8 cellular contexts compared by ENCODE assay signal in the genomic region with DNA sequence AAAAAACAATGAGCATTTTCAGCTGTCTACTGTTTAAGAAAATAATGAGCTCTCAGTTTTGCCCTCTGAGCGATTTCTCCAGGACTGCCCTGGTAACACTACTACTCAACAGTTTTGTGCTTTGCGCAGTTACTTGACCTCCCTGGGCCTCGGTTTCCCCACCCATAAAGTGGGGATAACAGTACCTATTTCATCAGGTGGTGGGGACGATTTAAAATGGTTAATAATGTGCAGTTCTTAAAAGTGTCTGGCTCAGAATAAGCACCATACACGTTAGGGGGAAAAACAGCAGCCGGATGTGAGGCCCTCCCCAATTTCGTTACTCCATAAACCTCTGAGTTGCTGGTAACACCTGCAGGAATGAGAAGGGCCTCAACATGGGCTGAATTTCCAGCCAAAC. TPM values are rescaled to one million over a fixed set of nuclear protein-coding genes. Genes with fewer than 3 reads are reported as not detected.
DNase-seq lines count a peak whose midpoint lies in the region; ATAC-seq and TF ChIP-seq lines count a peak whose summit lies in the region.

No MANE protein-coding gene starts in this region.

- H3K27me3 Mint-ChIP-seq in activated CD4-positive, alpha-beta memory T cell treated with anti-CD3 and anti-CD28 coated beads, Interleukin-2, amount 10 ng/mL, durations not matched to agents 7 days and 5 days, result peaks cover 5% of the 10 kb centered on the region

- H3K9ac ChIP-seq in HCT116 (ENCODE audit: low read length), result peak overlapping the region; percentile 94

- no peak overlapping the region for H2AFZ ChIP-seq in HCT116 (ENCODE audit: low read depth, low read length, poor library complexity, severe bottlenecking)
- H2AFZ ChIP-seq in hepatocyte, result peak overlapping the region; percentile 86

- peak overlapping the region; percentile 71 for H3K27ac Mint-ChIP-seq in activated CD4-positive, alpha-beta memory T cell treated with anti-CD3 and anti-CD28 coated beads, Interleukin-2, amount 10 ng/mL, durations not matched to agents 7 days and 5 days

- POLR2A ChIA-PET in HCT116 (lab: Charles Lee), result no interaction called here
- POLR2A ChIA-PET in activated CD4-positive, alpha-beta memory T cell treated with anti-CD3 and anti-CD28 coated beads, Interleukin-2, amount 10 ng/mL, durations not matched to agents 7 days and 5 days (lab: Charles Lee), result interaction anchor here (1.5 to 3.9 kb wide), 3 partner anchors 10 to 141 kb away, joined by 6 to 104 read pairs (median 11); a partner anchor contains a TSS

- H3K27me3 ChIP-seq in HCT116 (ENCODE audit: insufficient read depth, low read length), result no peaks in the 10 kb centered on the region
- no peaks in the 10 kb centered on the region for H3K27me3 ChIP-seq in hepatocyte

- RAD21 ChIA-PET in HCT116 (lab: Charles Lee; ENCODE audit: low non-redundant PET in 1 of 2, low total read pairs in 2 of 2, uncharacterized antibody in 2 of 2, unreplicated experiment in 2 of 2), result no interaction called here

- no peak for DNase-seq in HCT116 (ENCODE audit: low read depth, low spot score)
- DNase-seq in activated CD4-positive, alpha-beta memory T cell treated with anti-CD3 and anti-CD28 coated beads, Interleukin-2, amount 10 ng/mL, durations not matched to agents 7 days and 5 days, result no peak
- DNase-seq in hepatocyte (ENCODE audit: low spot score), result no peak
- DNase-seq in iPS-NIHi11 (ENCODE audit: low spot score), result no peak
- DNase-seq in GM20000 (ENCODE audit: low spot score), result no peak

- no peaks in the 10 kb centered on the region for H3K9me3 ChIP-seq in HCT116 (ENCODE audit: control insufficient read depth in 1 of 2, insufficient read depth in 1 of 2, low read depth in 1 of 2, low read length in 2 of 2)
- no peaks in the 10 kb centered on the region for H3K9me3 ChIP-seq in hepatocyte (ENCODE audit: low read depth)

- H3K79me2 ChIP-seq in HCT116 (ENCODE audit: insufficient read depth, low read length) (peaks cover 7% of the 10 kb centered on the region; the same call in 1 of the 2 replicates), hepatocyte (peaks cover 20% of the 10 kb centered on the region)

- no peak for TF ChIP-seq CTCF in HCT116 (IDR thresholded peaks at IDR 0.05 in 2 of 3, conservative IDR thresholded peaks at IDR 0.05 in 1 of 3; ENCODE audit: borderline replicate concordance in 1 of 3, insufficient read depth in 1 of 3, low read depth in 2 of 3, low read length in 2 of 3)
- TF ChIP-seq CTCF in hepatocyte (IDR thresholded peaks at IDR 0.05; ENCODE audit: poor library complexity), result no peak
- TF ChIP-seq CTCF in GM20000 (IDR thresholded peaks at IDR 0.05; ENCODE audit: extremely low read depth, missing control alignments), result no peak

- H3K4me2 ChIP-seq in HCT116 (ENCODE audit: low read length), result peak overlapping the region; percentile 79
- peak overlapping the region; percentile 82 for H3K4me2 ChIP-seq in hepatocyte

- TF ChIP-seq RAD21 in HCT116 (IDR thresholded peaks at IDR 0.05; ENCODE audit: low read depth), result no peak

- H3K4me1 ChIP-seq in HCT116 (ENCODE audit: control insufficient read depth in 1 of 2, insufficient read depth in 2 of 2, low read length in 2 of 2) (peaks cover 8 to 21% of the 10 kb centered on the region in 2 experiments), hepatocyte (ENCODE audit: insufficient read depth) (peaks cover 10% of the 10 kb centered on the region)

- no TSS peak for BruUV-seq in HCT116 (replicated peaks; lab: Mats Ljungman, UMichigan)

- 0 out of 4 replicates have a peak, but pooled peaks cover 0 to 4% of the 10 kb centered on the region in 2 experiments for H3K36me3 ChIP-seq in HCT116 (ENCODE audit: control insufficient read depth in 1 of 2, insufficient read depth in 2 of 2, low read length in 2 of 2)
- H3K36me3 ChIP-seq in hepatocyte (replicated peaks; ENCODE audit: insufficient read depth, low read depth), result no peaks in the 10 kb centered on the region

- peaks cover 6% of the 10 kb centered on the region for H3K36me3 Mint-ChIP-seq in activated CD4-positive, alpha-beta memory T cell treated with anti-CD3 and anti-CD28 coated beads, Interleukin-2, amount 10 ng/mL, durations not matched to agents 7 days and 5 days (ENCODE audit: low read depth)

- peak overlapping the region; percentile 68 to 85 for H3K4me3 ChIP-seq in HCT116 (replicated peaks in 1 of 2; ENCODE audit: low read depth in 1 of 2, low read length in 2 of 2)
- peak overlapping the region; percentile 84 for H3K4me3 ChIP-seq in hepatocyte
- H3K4me3 ChIP-seq in skin epidermis, result peak overlapping the region in 5 of 7 experiments; percentile 70 to 90 (median 80)

- H3K9me3 Mint-ChIP-seq in activated CD4-positive, alpha-beta memory T cell treated with anti-CD3 and anti-CD28 coated beads, Interleukin-2, amount 10 ng/mL, durations not matched to agents 7 days and 5 days, result peaks cover 5% of the 10 kb centered on the region

- 80% methylated on average over 7 of the region's 7 CpGs for WGBS in hepatocyte (ENCODE audit: low lambda C conversion rate, missing lambda C conversion rate)

- intact Hi-C loops in HCT116 (cut with micrococcal nuclease), result loop anchor here (5.0 kb wide), 1 partner anchor 86 kb away; a partner anchor contains a TSS

- CTCF ChIA-PET in HCT116 (lab: Charles Lee), result no interaction called here
- CTCF ChIA-PET in activated CD4-positive, alpha-beta memory T cell treated with anti-CD3 and anti-CD28 coated beads, Interleukin-2, amount 10 ng/mL, durations not matched to agents 7 days and 5 days (lab: Charles Lee), result interaction anchor here (1.0 to 2.9 kb wide), 6 partner anchors 13 to 241 kb away, joined by 3 to 22 read pairs (median 4); a partner anchor contains a TSS

- H3K9me2 ChIP-seq in HCT116 (ENCODE audit: insufficient read depth) (no peaks in the 10 kb centered on the region), hepatocyte (replicated peaks; ENCODE audit: insufficient read depth) (no peaks in the 10 kb centered on the region)

- H3K27ac ChIP-seq in HCT116 (ENCODE audit: low read depth, low read length) (peak overlapping the region; percentile 66; the same call in 1 of the 2 replicates), hepatocyte (peak overlapping the region; percentile 98), skin epidermis (peak overlapping the region in 13 of 21 experiments; percentile 91 to 99 (median 94))

- H4K20me1 ChIP-seq in HCT116 (ENCODE audit: insufficient read depth) (no peaks in the 10 kb centered on the region), hepatocyte (ENCODE audit: insufficient read depth, poor library complexity, severe bottlenecking) (no peaks in the 10 kb centered on the region)

- H3K4me3 Mint-ChIP-seq in activated CD4-positive, alpha-beta memory T cell treated with anti-CD3 and anti-CD28 coated beads, Interleukin-2, amount 10 ng/mL, durations not matched to agents 7 days and 5 days, result peak overlapping the region; percentile 97

- H3K4me1 Mint-ChIP-seq in activated CD4-positive, alpha-beta memory T cell treated with anti-CD3 and anti-CD28 coated beads, Interleukin-2, amount 10 ng/mL, durations not matched to agents 7 days and 5 days, result peaks cover 28% of the 10 kb centered on the region

- TF ChIP-seq POLR2A in HCT116 (IDR thresholded peaks at IDR 0.05; ENCODE audit: borderline replicate concordance, extremely low read depth, insufficient read depth, insufficient read length), result no peak

- ATAC-seq in HCT116, result no peak
- ATAC-seq in HG03095 (IDR thresholded peaks at IDR 0.05; ENCODE audit: unreplicated experiment), result no peak
- ATAC-seq in HG02870 (IDR thresholded peaks at IDR 0.05; ENCODE audit: unreplicated experiment), result no peak

TF ChIP-seq in HCT116, 20 proteins besides CTCF, POLR2A, EP300 and RAD21:
- TF ChIP-seq, protein P1, sequence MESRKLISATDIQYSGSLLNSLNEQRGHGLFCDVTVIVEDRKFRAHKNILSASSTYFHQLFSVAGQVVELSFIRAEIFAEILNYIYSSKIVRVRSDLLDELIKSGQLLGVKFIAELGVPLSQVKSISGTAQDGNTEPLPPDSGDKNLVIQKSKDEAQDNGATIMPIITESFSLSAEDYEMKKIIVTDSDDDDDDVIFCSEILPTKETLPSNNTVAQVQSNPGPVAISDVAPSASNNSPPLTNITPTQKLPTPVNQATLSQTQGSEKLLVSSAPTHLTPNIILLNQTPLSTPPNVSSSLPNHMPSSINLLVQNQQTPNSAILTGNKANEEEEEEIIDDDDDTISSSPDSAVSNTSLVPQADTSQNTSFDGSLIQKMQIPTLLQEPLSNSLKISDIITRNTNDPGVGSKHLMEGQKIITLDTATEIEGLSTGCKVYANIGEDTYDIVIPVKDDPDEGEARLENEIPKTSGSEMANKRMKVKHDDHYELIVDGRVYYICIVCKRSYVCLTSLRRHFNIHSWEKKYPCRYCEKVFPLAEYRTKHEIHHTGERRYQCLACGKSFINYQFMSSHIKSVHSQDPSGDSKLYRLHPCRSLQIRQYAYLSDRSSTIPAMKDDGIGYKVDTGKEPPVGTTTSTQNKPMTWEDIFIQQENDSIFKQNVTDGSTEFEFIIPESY (IDR thresholded peaks at IDR 0.05; ENCODE audit: extremely low read depth, insufficient replicate concordance, low read length), result no peak
- TF ChIP-seq CEBPB (IDR thresholded peaks at IDR 0.05; ENCODE audit: low read depth) (no peak), ZNF274 (IDR thresholded peaks at IDR 0.05; ENCODE audit: low read depth, low read length) (no peak), CBX3 (IDR thresholded peaks at IDR 0.05; ENCODE audit: low read depth) (no peak), ZFX (IDR thresholded peaks at IDR 0.05) (no peak)
- TF ChIP-seq, protein P2, sequence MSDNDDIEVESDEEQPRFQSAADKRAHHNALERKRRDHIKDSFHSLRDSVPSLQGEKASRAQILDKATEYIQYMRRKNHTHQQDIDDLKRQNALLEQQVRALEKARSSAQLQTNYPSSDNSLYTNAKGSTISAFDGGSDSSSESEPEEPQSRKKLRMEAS (IDR thresholded peaks at IDR 0.05), result no peak

RNA-seq across cellular contexts. Expression of a gene that starts 1.1 kb away (rescaled TPM):
- total RNA-seq in HCT116 (2021; ENCODE audit: unreplicated experiment) (13.8 TPM), hepatocyte (12.8 and 12.9 TPM in 2 replicates)
- 7.0 and 9.1 TPM in 2 replicates for polyA plus RNA-seq in HCT116 (2012)
- 10 to 100 TPM; 10.0 to 10.5 TPM for total RNA-seq in activated CD4-positive, alpha-beta memory T cell treated with anti-CD3 and anti-CD28 coated beads, Interleukin-2, amount 10 ng/mL, durations not matched to agents 7 days and 5 days
- polyA plus RNA-seq in hepatocyte, result 8.5 and 8.6 TPM in 2 replicates

RNA-seq across cellular contexts. Expression of a gene that starts 41.9 kb away (rescaled TPM):
- total RNA-seq in HCT116 (2021; ENCODE audit: unreplicated experiment) (73.7 TPM), hepatocyte (84.1 and 84.3 TPM in 2 replicates)
- polyA plus RNA-seq in HCT116 (2012), result 23.9 and 33.7 TPM in 2 replicates
- 10 to 100 TPM; 54.0 to 57.8 TPM for total RNA-seq in activated CD4-positive, alpha-beta memory T cell treated with anti-CD3 and anti-CD28 coated beads, Interleukin-2, amount 10 ng/mL, durations not matched to agents 7 days and 5 days
- 96.8 and 116 TPM in 2 replicates for polyA plus RNA-seq in hepatocyte
